Comparison of ENCODE assay signal across 8 cellular contexts in the genomic region with DNA sequence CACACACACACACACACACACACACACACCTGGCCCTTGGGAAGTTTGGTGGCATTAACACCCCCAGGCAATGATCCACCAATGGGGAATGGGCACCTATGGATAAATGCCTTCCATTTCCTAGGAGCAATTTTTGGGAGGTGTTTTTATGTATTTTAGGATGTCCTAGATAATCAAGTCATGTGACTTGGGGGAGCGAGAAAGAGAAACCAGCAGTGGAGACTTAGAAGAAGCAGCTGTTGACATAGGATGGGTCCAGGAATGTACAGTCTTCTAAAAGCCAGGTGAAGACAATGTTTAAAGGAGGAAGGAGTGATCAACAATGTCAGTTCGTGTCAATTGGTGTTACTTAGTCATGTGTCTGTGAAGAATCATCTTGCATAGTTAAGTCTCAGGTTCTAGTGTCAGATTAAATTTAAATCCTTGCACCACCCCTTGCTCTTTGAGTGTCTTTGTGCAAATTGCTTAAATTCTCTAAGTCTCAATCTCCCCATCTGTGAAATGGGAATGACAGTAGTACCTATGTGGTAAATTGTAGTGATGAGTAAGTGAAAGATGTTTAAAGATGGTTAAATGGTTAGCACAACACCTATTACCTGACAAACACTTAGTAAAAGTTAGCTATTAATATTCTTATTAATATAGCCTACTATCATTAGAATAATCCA.
"Had no signal": no experiment of that assay in that cellular context is flagged by ENCODE, and none has a peak within 500 bp of the region (broad histone marks: within the 10 kb centered on the region; RNA-seq: fewer than 3 reads in every experiment).

No MANE protein-coding gene starts in this region.

- H3K4me3 ChIP-seq: GM12878 had no signal

- FAIRE-seq: G401.6, GM12878, GM12891, GM12892, GM18507, GM19239 had no signal

- DNase-seq: GDM1, GF-D8 had no signal

- ATAC-seq: GM12878 had no signal
